Comparison of ENCODE assay signal across 8 cellular contexts in genomic region chr16:67884684-67885083, GRCh38. TPM values are rescaled to one million over a fixed set of nuclear protein-coding genes. Genes with fewer than 3 reads are reported as not detected.
DNase-seq lines count a peak whose midpoint lies in the region; FAIRE-seq and TF ChIP-seq lines count a peak whose summit lies in the region.

Gene NRN1L (plus strand): TSS chr16:67884885. CDS start chr16:67884904, 19 bp downstream.

- H3K4me3 Mint-ChIP-seq in chondrocyte (ENCODE audit: unreplicated experiment) (no peak within 1 kb of the TSS), CD14-positive monocyte (no peak within 1 kb of the TSS)

- H3K9me3 Mint-ChIP-seq in chondrocyte (ENCODE audit: low read depth) (no peaks in the 10 kb centered on the region), CD14-positive monocyte (no peaks in the 10 kb centered on the region)

- peak; percentile 98 for DNase-seq in AG20443 (ENCODE audit: low spot score)
- peak; percentile 7 for DNase-seq in NCI-H2081 treated with DMSO at 0.1 percent for 48 hours (lab: John Stamatoyannopoulos, UW)
- DNase-seq in chondrocyte (ENCODE audit: low spot score): peak; percentile 95
- peak; percentile 96 for DNase-seq in kidney
- peak; percentile 94 for DNase-seq in superior temporal gyrus (ENCODE audit: extremely low spot score)
- DNase-seq in NCI-H2107 treated with DMSO at 0.1 percent for 48 hours (lab: John Stamatoyannopoulos, UW; ENCODE audit: unreplicated experiment): no peak
- no peak for DNase-seq in NK-92 treated with Interleukin-12 subunit alpha and Interleukin-12 subunit beta, amount 100 ng/mL, for 24 hours (lab: John Stamatoyannopoulos, UW)
- DNase-seq in CD14-positive monocyte (ENCODE audit: low spot score): no peak

- no peaks in the 10 kb centered on the region for H3K9me3 ChIP-seq in kidney (ENCODE audit: control insufficient read depth in 1 of 2, low read length in 2 of 2)

- H3K4me3 ChIP-seq in kidney (ENCODE audit: low read length in 2 of 2): no peak within 1 kb of the TSS

- H3K4me1 Mint-ChIP-seq in chondrocyte (ENCODE audit: low read depth) (peaks cover 4% of the 10 kb centered on the region), CD14-positive monocyte (no peaks in the 10 kb centered on the region)

- H3K27ac Mint-ChIP-seq in chondrocyte (ENCODE audit: unreplicated experiment): no peak within 1 kb of the TSS
- peak within 1 kb of the TSS in 3 of 7 donors; percentile 43 to 84 (median 70) for H3K27ac Mint-ChIP-seq in CD14-positive monocyte

- intact Hi-C loops in kidney (cut with DNase I) (no loop called here), CD14-positive monocyte (cut with micrococcal nuclease) (loop anchor here (5.0 to 10.0 kb wide), 3 partner anchors 168 to 350 kb away; partner anchors contain the start of gene ESRP2 (in 1 of the 2))

- H3K27me3 Mint-ChIP-seq in chondrocyte (ENCODE audit: low read depth): no peaks in the 10 kb centered on the region
- H3K27me3 Mint-ChIP-seq in CD14-positive monocyte (ENCODE audit: low read depth in 3 of 3): peaks cover 0 to 2% (median 2%) of the 10 kb centered on the region in 3 donors

- no peak within 1 kb of the TSS for H3K27ac ChIP-seq in kidney (ENCODE audit: low read depth in 2 of 2, low read length in 2 of 2)

- no peak for TF ChIP-seq CTCF in chondrocyte (IDR thresholded peaks at IDR 0.05)
- no peak for TF ChIP-seq CTCF in kidney (IDR thresholded peaks at IDR 0.05; ENCODE audit: borderline replicate concordance, extremely low read depth, insufficient read depth)
- no peak for TF ChIP-seq CTCF in CD14-positive monocyte (IDR thresholded peaks at IDR 0.05)

- H3K36me3 ChIP-seq in kidney (ENCODE audit: control insufficient read depth in 1 of 2, insufficient read depth in 2 of 2, low read length in 2 of 2): peaks cover 29 to 41% of the 10 kb centered on the region in 2 donors

- H3K36me3 Mint-ChIP-seq in chondrocyte (ENCODE audit: low read depth) (peaks cover 21% of the 10 kb centered on the region), CD14-positive monocyte (peaks cover 52 to 79% of the 10 kb centered on the region in 2 donors)

- no peak for FAIRE-seq in kidney (lab: Jason Lieb, UNC)

- no peaks in the 10 kb centered on the region for H3K4me1 ChIP-seq in kidney (ENCODE audit: control insufficient read depth in 1 of 2, insufficient read depth in 1 of 2, low read depth in 1 of 2, low read length in 2 of 2)

- H3K9ac ChIP-seq in kidney (ENCODE audit: low read length in 2 of 2): no peak within 1 kb of the TSS

RNA-seq across cellular contexts. Expression of gene NRN1L, which starts in this region (rescaled TPM):
- total RNA-seq in chondrocyte: 0.57 TPM in 1 of 3 replicates, not detected in the others
- 1.1 TPM for total RNA-seq in kidney
- 1.2 TPM for polyA plus RNA-seq in kidney (ENCODE audit: insufficient read depth, low read depth, low replicate concordance)
- under 1 TPM in 1 of 2 donors, not detected in 1; 0.50 TPM for polyA plus RNA-seq in CD14-positive monocyte

Comparison
In these comparisons a context has a peak if more than half of its experiments do, and no peak if none do; other contexts are left out.
1. Peak in DNase-seq in chondrocyte; RNA of the gene not detected or under 1 TPM.
2. DNase-seq: peak in AG20443 (single experiment), NCI-H2081 treated with DMSO at 0.1 percent for 48 hours (single experiment), kidney (single experiment) and superior temporal gyrus (single experiment); none in NCI-H2107 treated with DMSO at 0.1 percent for 48 hours (single experiment), NK-92 treated with Interleukin-12 subunit alpha and Interleukin-12 subunit beta, amount 100 ng/mL, for 24 hours (single experiment) and CD14-positive monocyte (single experiment).